19 cellular contexts compared by ENCODE assay signal in genomic region chr6:82554706-82555105, GRCh38.
"Had no signal": no experiment of that assay in that cellular context is flagged by ENCODE, and none has a peak within 500 bp of the region (broad histone marks: within the 10 kb centered on the region; RNA-seq: fewer than 3 reads in every experiment).

No MANE protein-coding gene starts in this region.

- ATAC-seq: left ventricle myocardium superior; natural killer cell; stimulated activated naive B cell treated with anti-CD40 and anti-IgM and Interleukin-4, amounts not matched to agents 10 μg/mL and 1 μg/mL and 100 μg/mL, for 72 hours had no signal

- H3K27ac ChIP-seq: skin epidermis, tibial artery, uterus had no signal

- H3K27me3 Mint-ChIP-seq: activated CD4-positive, alpha-beta T cell treated with anti-CD3 and anti-CD28 coated beads, Interleukin-2, amount 10 ng/mL, durations not matched to agents 24 days and 14 days; activated naive CD8-positive, alpha-beta T cell treated with anti-CD3 and anti-CD28 coated beads for 36 hours; memory B cell; stimulated activated naive B cell treated with anti-CD40 and anti-IgM and Interleukin-4, amounts not matched to agents 10 μg/mL and 1 μg/mL and 100 μg/mL, for 72 hours had no signal

- H3K36me3 ChIP-seq: tibial artery, uterus had no signal

- H3K9me3 ChIP-seq: tibial artery, uterus had no signal

- H3K27me3 ChIP-seq: tibial artery, uterus had no signal

- DNase-seq: activated CD4-positive, alpha-beta T cell treated with anti-CD3 and anti-CD28 coated beads, Interleukin-2, amount 10 ng/mL, durations not matched to agents 24 days and 14 days; activated CD4-positive, CD25-positive, alpha-beta regulatory T cell; activated CD8-positive, alpha-beta memory T cell treated with anti-CD3 and anti-CD28 coated beads, Interleukin-2, amount 50 U/mL, for 48 hours; activated naive CD8-positive, alpha-beta T cell treated with anti-CD3 and anti-CD28 coated beads for 36 hours; amygdala; effector memory CD4-positive, alpha-beta T cell; hippocampal formation; kidney; left ventricle myocardium superior; natural killer cell; nucleus accumbens; stimulated activated CD4-positive, alpha-beta T cell treated with anti-CD3 and anti-CD28 coated beads, Interleukin-15, amount 100 ng/mL, for 24 hours; stimulated activated CD4-positive, alpha-beta T cell treated with anti-CD3 and anti-CD28 coated beads, Interleukin-4, amount 100 ng/mL, for 1 hour; stimulated activated naive B cell treated with anti-CD40 and anti-IgM and Interleukin-4, amounts not matched to agents 10 μg/mL and 1 μg/mL and 100 μg/mL, for 72 hours; tibial artery; uterus had no signal

- H3K4me1 ChIP-seq: tibial artery, uterus had no signal

- H3K4me3 Mint-ChIP-seq: activated CD4-positive, alpha-beta T cell treated with anti-CD3 and anti-CD28 coated beads, Interleukin-2, amount 10 ng/mL, durations not matched to agents 24 days and 14 days; activated naive CD8-positive, alpha-beta T cell treated with anti-CD3 and anti-CD28 coated beads for 36 hours; memory B cell; natural killer cell; stimulated activated naive B cell treated with anti-CD40 and anti-IgM and Interleukin-4, amounts not matched to agents 10 μg/mL and 1 μg/mL and 100 μg/mL, for 72 hours; T-helper 2 cell treated with Interferon-gamma antibody and Interleukin-4, amounts not matched to agents 5 μg/mL and 100 μg/mL, for 36 hours had no signal

- H3K4me1 Mint-ChIP-seq: activated CD4-positive, alpha-beta T cell treated with anti-CD3 and anti-CD28 coated beads, Interleukin-2, amount 10 ng/mL, durations not matched to agents 24 days and 14 days; activated naive CD8-positive, alpha-beta T cell treated with anti-CD3 and anti-CD28 coated beads for 36 hours; memory B cell; natural killer cell; stimulated activated naive B cell treated with anti-CD40 and anti-IgM and Interleukin-4, amounts not matched to agents 10 μg/mL and 1 μg/mL and 100 μg/mL, for 72 hours had no signal

- H3K4me3 ChIP-seq: skin epidermis, tibial artery, uterus had no signal

- H3K27ac Mint-ChIP-seq: activated CD4-positive, alpha-beta T cell treated with anti-CD3 and anti-CD28 coated beads, Interleukin-2, amount 10 ng/mL, durations not matched to agents 24 days and 14 days; activated naive CD8-positive, alpha-beta T cell treated with anti-CD3 and anti-CD28 coated beads for 36 hours; memory B cell; natural killer cell; stimulated activated naive B cell treated with anti-CD40 and anti-IgM and Interleukin-4, amounts not matched to agents 10 μg/mL and 1 μg/mL and 100 μg/mL, for 72 hours; T-helper 2 cell treated with Interferon-gamma antibody and Interleukin-4, amounts not matched to agents 5 μg/mL and 100 μg/mL, for 36 hours had no signal

- FAIRE-seq: kidney had no signal

- H3K36me3 Mint-ChIP-seq: activated naive CD8-positive, alpha-beta T cell treated with anti-CD3 and anti-CD28 coated beads for 36 hours; memory B cell; natural killer cell; stimulated activated naive B cell treated with anti-CD40 and anti-IgM and Interleukin-4, amounts not matched to agents 10 μg/mL and 1 μg/mL and 100 μg/mL, for 72 hours had no signal
